18 cellular contexts compared by ENCODE assay signal in genomic region chrX:108292053-108292452, GRCh38.
"Had no signal": no experiment of that assay in that cellular context is flagged by ENCODE, and none has a peak within 500 bp of the region (broad histone marks: within the 10 kb centered on the region; RNA-seq: fewer than 3 reads in every experiment).

No MANE protein-coding gene starts in this region.

- H3K36me3 Mint-ChIP-seq: naive thymus-derived CD4-positive, alpha-beta T cell; stimulated activated naive B cell treated with anti-CD40 and anti-IgM and Interleukin-4, amounts not matched to agents 10 μg/mL and 1 μg/mL and 100 μg/mL, for 72 hours had no signal

- ATAC-seq: naive thymus-derived CD4-positive, alpha-beta T cell; stimulated activated naive B cell treated with anti-CD40 and anti-IgM and Interleukin-4, amounts not matched to agents 10 μg/mL and 1 μg/mL and 100 μg/mL, for 72 hours; stimulated activated naive CD8-positive, alpha-beta T cell treated with anti-CD3 and anti-CD28 coated beads, Interleukin-15, amount 100 ng/mL, for 72 hours had no signal

- H3K36me3 ChIP-seq: sigmoid colon, tibial nerve had no signal

- H3K27ac Mint-ChIP-seq: naive thymus-derived CD4-positive, alpha-beta T cell; nephron progenitor cell; stimulated activated naive B cell treated with anti-CD40 and anti-IgM and Interleukin-4, amounts not matched to agents 10 μg/mL and 1 μg/mL and 100 μg/mL, for 72 hours; stimulated activated naive CD8-positive, alpha-beta T cell treated with anti-CD3 and anti-CD28 coated beads, Interleukin-15, amount 100 ng/mL, for 72 hours had no signal

- H3K4me1 ChIP-seq: parathyroid adenoma, sigmoid colon, testis, tibial nerve had no signal

- H3K9me3 Mint-ChIP-seq: stimulated activated naive CD8-positive, alpha-beta T cell treated with anti-CD3 and anti-CD28 coated beads, Interleukin-15, amount 100 ng/mL, for 72 hours had no signal

- H3K79me2 ChIP-seq: parathyroid adenoma had no signal

- H3K4me3 ChIP-seq: coronary artery, sigmoid colon, skin epidermis, testis, tibial nerve had no signal

- DNase-seq: effector CD4-positive, alpha-beta T cell; foreskin melanocyte; head of caudate nucleus; hippocampal formation; kidney glomerular epithelial cell; mammary epithelial cell; naive thymus-derived CD4-positive, alpha-beta T cell; nephron progenitor cell; sigmoid colon; stimulated activated CD4-positive, alpha-beta T cell treated with anti-CD3 and anti-CD28 coated beads, Interleukin-2, amount 100 ng/mL, for 24 hours; stimulated activated CD4-positive, alpha-beta T cell treated with anti-CD3 and anti-CD28 coated beads, Interleukin-4, amount 100 ng/mL, for 4 hours; stimulated activated naive B cell treated with anti-CD40 and anti-IgM and Interleukin-4, amounts not matched to agents 10 μg/mL and 1 μg/mL and 100 μg/mL, for 72 hours; stimulated activated naive CD8-positive, alpha-beta T cell treated with anti-CD3 and anti-CD28 coated beads, Interleukin-15, amount 100 ng/mL, for 72 hours; testis had no signal

- H3K9ac ChIP-seq: parathyroid adenoma had no signal

- H3K27me3 Mint-ChIP-seq: stimulated activated naive B cell treated with anti-CD40 and anti-IgM and Interleukin-4, amounts not matched to agents 10 μg/mL and 1 μg/mL and 100 μg/mL, for 72 hours; stimulated activated naive CD8-positive, alpha-beta T cell treated with anti-CD3 and anti-CD28 coated beads, Interleukin-15, amount 100 ng/mL, for 72 hours had no signal

- H2AFZ ChIP-seq: parathyroid adenoma had no signal

- H3K4me1 Mint-ChIP-seq: naive thymus-derived CD4-positive, alpha-beta T cell; stimulated activated naive B cell treated with anti-CD40 and anti-IgM and Interleukin-4, amounts not matched to agents 10 μg/mL and 1 μg/mL and 100 μg/mL, for 72 hours; stimulated activated naive CD8-positive, alpha-beta T cell treated with anti-CD3 and anti-CD28 coated beads, Interleukin-15, amount 100 ng/mL, for 72 hours had no signal

- H3K27me3 ChIP-seq: sigmoid colon, testis had no signal

- H3K27ac ChIP-seq: coronary artery, parathyroid adenoma, sigmoid colon, skin epidermis, testis, tibial nerve had no signal

- H3K4me3 Mint-ChIP-seq: naive thymus-derived CD4-positive, alpha-beta T cell; nephron progenitor cell; stimulated activated naive B cell treated with anti-CD40 and anti-IgM and Interleukin-4, amounts not matched to agents 10 μg/mL and 1 μg/mL and 100 μg/mL, for 72 hours; stimulated activated naive CD8-positive, alpha-beta T cell treated with anti-CD3 and anti-CD28 coated beads, Interleukin-15, amount 100 ng/mL, for 72 hours had no signal

- H3K9me3 ChIP-seq: testis had no signal
